Comparison of ENCODE assay signal across 11 cellular contexts in genomic region chr9:121612511-121612998, GRCh38. TPM values are rescaled to one million over a fixed set of nuclear protein-coding genes. Genes with fewer than 3 reads are reported as not detected.
DNase-seq lines count a peak whose midpoint lies in the region; ATAC-seq and TF ChIP-seq lines count a peak whose summit lies in the region.
"Had no signal": no experiment of that assay in that cellular context is flagged by ENCODE, and none has a peak within 500 bp of the region (broad histone marks: within the 10 kb centered on the region; RNA-seq: fewer than 3 reads in every experiment).

No MANE protein-coding gene starts in this region.

- H3K79me2 ChIP-seq in HCT116 (ENCODE audit: insufficient read depth, low read length) (peaks cover 32% of the 10 kb centered on the region), hepatocyte (peaks cover 5% of the 10 kb centered on the region)

- H3K27me3 ChIP-seq in HCT116 (ENCODE audit: insufficient read depth, low read length) (no peaks in the 10 kb centered on the region), SJCRH30 (no peaks in the 10 kb centered on the region), hepatocyte (no peaks in the 10 kb centered on the region), gastrocnemius medialis (no peaks in the 10 kb centered on the region)

- H3K4me1 ChIP-seq in HCT116 (ENCODE audit: control insufficient read depth in 1 of 2, insufficient read depth in 2 of 2, low read length in 2 of 2), result peaks cover 42% of the 10 kb centered on the region in 2 experiments
- peaks cover 24% of the 10 kb centered on the region for H3K4me1 ChIP-seq in SJCRH30
- peaks cover 16% of the 10 kb centered on the region for H3K4me1 ChIP-seq in hepatocyte (ENCODE audit: insufficient read depth)
- H3K4me1 ChIP-seq in gastrocnemius medialis, result peaks cover 95 to 96% of the 10 kb centered on the region in 2 donors

- no peak overlapping the region for H3K4me3 Mint-ChIP-seq in activated naive CD4-positive, alpha-beta T cell treated with anti-CD3 and anti-CD28 coated beads for 36 hours
- H3K4me3 Mint-ChIP-seq in T-helper 2 cell treated with Interferon-gamma antibody and Interleukin-4, amounts not matched to agents 5 μg/mL and 100 μg/mL, for 36 hours, result no peak overlapping the region
- H3K4me3 Mint-ChIP-seq: nephron had no signal

- no peak for TF ChIP-seq POLR2A in HCT116 (IDR thresholded peaks at IDR 0.05; ENCODE audit: borderline replicate concordance, extremely low read depth, insufficient read depth, insufficient read length)
- no peak for TF ChIP-seq POLR2A in gastrocnemius medialis (IDR thresholded peaks at IDR 0.05)

- CTCF ChIA-PET in HCT116 (lab: Charles Lee), result interaction anchor here (0.8 kb wide), 1 partner anchor 8 kb away, joined by 3 read pairs; no protein-coding TSS in a partner anchor
- CTCF ChIA-PET in activated naive CD4-positive, alpha-beta T cell treated with anti-CD3 and anti-CD28 coated beads for 36 hours (lab: Charles Lee), result no interaction called here

- no peak for TF ChIP-seq RAD21 in HCT116 (IDR thresholded peaks at IDR 0.05; ENCODE audit: low read depth)

- no peaks in the 10 kb centered on the region for H3K9me3 ChIP-seq in HCT116 (ENCODE audit: control insufficient read depth in 1 of 2, insufficient read depth in 1 of 2, low read depth in 1 of 2, low read length in 2 of 2)
- no peaks in the 10 kb centered on the region for H3K9me3 ChIP-seq in SJCRH30 (replicated peaks)
- H3K9me3 ChIP-seq in hepatocyte (ENCODE audit: low read depth), result no peaks in the 10 kb centered on the region
- no peaks in the 10 kb centered on the region for H3K9me3 ChIP-seq in gastrocnemius medialis

- intact Hi-C loops in HCT116 (cut with micrococcal nuclease) (no loop called here), gastrocnemius medialis (cut with DNase I; ENCODE audit: low total_unique reads) (loop anchor here (5.0 kb wide), 1 partner anchor 375 kb away; no protein-coding TSS in a partner anchor)
- intact Hi-C loops in activated naive CD4-positive, alpha-beta T cell treated with anti-CD3 and anti-CD28 coated beads for 36 hours (cut with micrococcal nuclease), result no loop called here

- POLR2A ChIA-PET in HCT116 (lab: Charles Lee), result interaction anchor here (1.0 kb wide), 1 partner anchor 15 kb away, joined by 3 read pairs; no protein-coding TSS in a partner anchor

- H3K27ac ChIP-seq in HCT116 (ENCODE audit: low read depth, low read length) (no peak overlapping the region), SJCRH30 (peak overlapping the region; percentile 12), hepatocyte (no peak overlapping the region), gastrocnemius medialis (peak overlapping the region; percentile 85 to 96 (median 92))

- DNase-seq in HCT116 (ENCODE audit: low read depth, low spot score), result no peak
- peak; percentile 40 to 64 for DNase-seq in SJCRH30
- DNase-seq in hepatocyte (ENCODE audit: low spot score), result peak; percentile 68
- peak; percentile 63 to 79 for DNase-seq in gastrocnemius medialis
- DNase-seq in activated naive CD4-positive, alpha-beta T cell treated with anti-CD3 and anti-CD28 coated beads for 36 hours, result no peak
- no peak for DNase-seq in T-helper 2 cell treated with Interferon-gamma antibody and Interleukin-4, amounts not matched to agents 5 μg/mL and 100 μg/mL, for 36 hours (ENCODE audit: low spot score)
- DNase-seq in EL, result no peak
- DNase-seq: activated effector memory CD4-positive, alpha-beta T cell treated with Interleukin-2 at 50 U/mL for 16 hours had no signal

- peaks cover 42% of the 10 kb centered on the region for H3K27me3 Mint-ChIP-seq in activated naive CD4-positive, alpha-beta T cell treated with anti-CD3 and anti-CD28 coated beads for 36 hours (ENCODE audit: low read depth)
- peaks cover 29% of the 10 kb centered on the region for H3K27me3 Mint-ChIP-seq in T-helper 2 cell treated with Interferon-gamma antibody and Interleukin-4, amounts not matched to agents 5 μg/mL and 100 μg/mL, for 36 hours (ENCODE audit: low read depth)

- ATAC-seq in HCT116 (no peak), gastrocnemius medialis (peak; percentile 62 to 69), GM21367 (IDR thresholded peaks at IDR 0.05; ENCODE audit: unreplicated experiment) (no peak)
- ATAC-seq: activated CD4-positive, CD25-positive, alpha-beta regulatory T cell treated with anti-CD3 and anti-CD28 coated beads, Interleukin-2, amount 50 U/mL, for 24 hours had no signal

- no peaks in the 10 kb centered on the region for H3K36me3 Mint-ChIP-seq in activated naive CD4-positive, alpha-beta T cell treated with anti-CD3 and anti-CD28 coated beads for 36 hours (ENCODE audit: low read depth)
- no peaks in the 10 kb centered on the region for H3K36me3 Mint-ChIP-seq in T-helper 2 cell treated with Interferon-gamma antibody and Interleukin-4, amounts not matched to agents 5 μg/mL and 100 μg/mL, for 36 hours (ENCODE audit: low read depth)

- H3K9ac ChIP-seq in HCT116 (ENCODE audit: low read length), result no peak overlapping the region

- TF ChIP-seq CTCF in HCT116 (IDR thresholded peaks at IDR 0.05 in 2 of 3, conservative IDR thresholded peaks at IDR 0.05 in 1 of 3; ENCODE audit: borderline replicate concordance in 1 of 3, insufficient read depth in 1 of 3, low read depth in 2 of 3, low read length in 2 of 3) (no peak), hepatocyte (IDR thresholded peaks at IDR 0.05; ENCODE audit: poor library complexity) (no peak), gastrocnemius medialis (IDR thresholded peaks at IDR 0.05 in 4 of 5, conservative IDR thresholded peaks at IDR 0.05 in 1 of 5) (no peak)

- H3K27ac Mint-ChIP-seq in activated naive CD4-positive, alpha-beta T cell treated with anti-CD3 and anti-CD28 coated beads for 36 hours, result no peak overlapping the region
- H3K27ac Mint-ChIP-seq in T-helper 2 cell treated with Interferon-gamma antibody and Interleukin-4, amounts not matched to agents 5 μg/mL and 100 μg/mL, for 36 hours, result no peak overlapping the region

- H3K36me3 ChIP-seq in HCT116 (ENCODE audit: control insufficient read depth in 1 of 2, insufficient read depth in 2 of 2, low read length in 2 of 2) (no peaks in the 10 kb centered on the region), SJCRH30 (no peaks in the 10 kb centered on the region), hepatocyte (replicated peaks; ENCODE audit: insufficient read depth, low read depth) (no peaks in the 10 kb centered on the region), gastrocnemius medialis (no peaks in the 10 kb centered on the region)

- in situ Hi-C loops in gastrocnemius medialis (cut with MboI; ENCODE audit: low sequenced_read_pairs in 4 of 4), result no loop called here

- WGBS in hepatocyte (ENCODE audit: low lambda C conversion rate, missing lambda C conversion rate), result 14% methylated on average over 9 of the region's 9 CpGs

- H3K9me2 ChIP-seq in HCT116 (ENCODE audit: insufficient read depth), result no peaks in the 10 kb centered on the region
- no peaks in the 10 kb centered on the region for H3K9me2 ChIP-seq in hepatocyte (replicated peaks; ENCODE audit: insufficient read depth)

- peaks cover 7% of the 10 kb centered on the region for H3K4me1 Mint-ChIP-seq in activated naive CD4-positive, alpha-beta T cell treated with anti-CD3 and anti-CD28 coated beads for 36 hours (ENCODE audit: low read depth)
- peaks cover 9% of the 10 kb centered on the region for H3K4me1 Mint-ChIP-seq in T-helper 2 cell treated with Interferon-gamma antibody and Interleukin-4, amounts not matched to agents 5 μg/mL and 100 μg/mL, for 36 hours (ENCODE audit: low read depth)

- H3K4me3 ChIP-seq in HCT116 (replicated peaks in 1 of 2; ENCODE audit: low read depth in 1 of 2, low read length in 2 of 2) (no peak overlapping the region), SJCRH30 (no peak overlapping the region), hepatocyte (no peak overlapping the region), gastrocnemius medialis (peak overlapping the region; percentile 14 to 33 (median 20))

- RAD21 ChIA-PET in HCT116 (lab: Charles Lee; ENCODE audit: low non-redundant PET in 1 of 2, low total read pairs in 2 of 2, uncharacterized antibody in 2 of 2, unreplicated experiment in 2 of 2), result no interaction called here

- H3K4me2 ChIP-seq in HCT116 (ENCODE audit: low read length) (peak overlapping the region; percentile 18), hepatocyte (peak overlapping the region; percentile 65)

- H3K9me3 Mint-ChIP-seq in activated naive CD4-positive, alpha-beta T cell treated with anti-CD3 and anti-CD28 coated beads for 36 hours, result no peaks in the 10 kb centered on the region
- no peaks in the 10 kb centered on the region for H3K9me3 Mint-ChIP-seq in T-helper 2 cell treated with Interferon-gamma antibody and Interleukin-4, amounts not matched to agents 5 μg/mL and 100 μg/mL, for 36 hours
- H3K9me3 Mint-ChIP-seq: nephron had no signal

- H4K20me1 ChIP-seq in HCT116 (ENCODE audit: insufficient read depth) (peaks cover 9% of the 10 kb centered on the region; the same call in 1 of the 2 replicates), hepatocyte (ENCODE audit: insufficient read depth, poor library complexity, severe bottlenecking) (no peaks in the 10 kb centered on the region)

- H2AFZ ChIP-seq in HCT116 (ENCODE audit: low read depth, low read length, poor library complexity, severe bottlenecking) (no peak overlapping the region), hepatocyte (no peak overlapping the region)

- BruUV-seq in HCT116 (replicated peaks; lab: Mats Ljungman, UMichigan), result no TSS peak

TF ChIP-seq in HCT116, 20 proteins besides CTCF, POLR2A, EP300 and RAD21 (continues in another document):
- TF ChIP-seq POLR2AphosphoS5 (IDR thresholded peaks at IDR 0.05; ENCODE audit: low read depth, low read length) (no peak), CBX3 (IDR thresholded peaks at IDR 0.05; ENCODE audit: low read depth) (no peak), SRF (IDR thresholded peaks at IDR 0.05; ENCODE audit: low read depth) (no peak), ELF1 (IDR thresholded peaks at IDR 0.05; ENCODE audit: borderline replicate concordance, low read depth) (no peak), SIN3A (IDR thresholded peaks at IDR 0.05; ENCODE audit: low read depth) (no peak), JUND (IDR thresholded peaks at IDR 0.05) (no peak)
- TF ChIP-seq, protein P1, sequence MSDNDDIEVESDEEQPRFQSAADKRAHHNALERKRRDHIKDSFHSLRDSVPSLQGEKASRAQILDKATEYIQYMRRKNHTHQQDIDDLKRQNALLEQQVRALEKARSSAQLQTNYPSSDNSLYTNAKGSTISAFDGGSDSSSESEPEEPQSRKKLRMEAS (IDR thresholded peaks at IDR 0.05), result no peak
- TF ChIP-seq, protein P2, sequence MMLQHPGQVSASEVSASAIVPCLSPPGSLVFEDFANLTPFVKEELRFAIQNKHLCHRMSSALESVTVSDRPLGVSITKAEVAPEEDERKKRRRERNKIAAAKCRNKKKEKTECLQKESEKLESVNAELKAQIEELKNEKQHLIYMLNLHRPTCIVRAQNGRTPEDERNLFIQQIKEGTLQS (IDR thresholded peaks at IDR 0.05), result no peak

RNA-seq across cellular contexts. Expression of gene DAB2IP, which starts 38.9 kb away (rescaled TPM):
- total RNA-seq in HCT116 (2021; ENCODE audit: unreplicated experiment) (31.0 TPM), hepatocyte (23.6 and 31.0 TPM in 2 replicates), gastrocnemius medialis (10 to 100 TPM; 22.7 to 68.2 (median 37.4) TPM)
- polyA plus RNA-seq in HCT116 (2012), result 15.1 and 18.9 TPM in 2 replicates
- 18.2 and 18.7 TPM in 2 replicates for total RNA-seq in SJCRH30 (2014; rRNA removed; shearing (Covaris generic))
- polyA plus RNA-seq in hepatocyte, result 11.1 and 11.6 TPM in 2 replicates
- under 1 TPM in 1 of 2 experiments, not detected in 1; 0.35 TPM for total RNA-seq in activated naive CD4-positive, alpha-beta T cell treated with anti-CD3 and anti-CD28 coated beads for 36 hours

Comparison
In these comparisons a context has a peak if more than half of its experiments do, and no peak if none do; other contexts are left out.
1. ATAC-seq: peak in gastrocnemius medialis (2 of 2); none in HCT116 (single experiment) and GM21367 (single experiment).
2. DNase-seq: peak in SJCRH30 (2 of 2), hepatocyte (single experiment) and gastrocnemius medialis (2 of 2); none in HCT116 (single experiment), activated naive CD4-positive, alpha-beta T cell treated with anti-CD3 and anti-CD28 coated beads for 36 hours (single experiment), T-helper 2 cell treated with Interferon-gamma antibody and Interleukin-4, amounts not matched to agents 5 μg/mL and 100 μg/mL, for 36 hours (single experiment) and EL (single experiment).
3. H3K27ac ChIP-seq: peak in SJCRH30 (single experiment) and gastrocnemius medialis (4 of 4); none in HCT116 (single experiment) and hepatocyte (single experiment).
4. H3K4me3 ChIP-seq: peak in gastrocnemius medialis (4 of 4); none in HCT116 (0 of 2), SJCRH30 (single experiment) and hepatocyte (single experiment).
5. RNA of gene DAB2IP, which starts 38.9 kb away (total RNA-seq): 22.7 to 68.2 TPM in gastrocnemius medialis, 31.0 TPM in HCT116 (single experiment), 23.6 to 31.0 TPM in hepatocyte and 18.2 to 18.7 TPM in SJCRH30; 0.35 TPM in activated naive CD4-positive, alpha-beta T cell treated with anti-CD3 and anti-CD28 coated beads for 36 hours; every median in the first group is over 10 times any median in the second.